In genomic region chr15:99181544-99181943, GRCh38 we compare ENCODE assay signal across 12 cellular contexts.
DNase-seq lines count a peak whose midpoint lies in the region; ATAC-seq and TF ChIP-seq lines count a peak whose summit lies in the region.
"Had no signal": no experiment of that assay in that cellular context is flagged by ENCODE, and none has a peak within 500 bp of the region (broad histone marks: within the 10 kb centered on the region; RNA-seq: fewer than 3 reads in every experiment).

No MANE protein-coding gene starts in this region.

- no peak overlapping the region for H3K4me2 ChIP-seq in GM23338

- 16% methylated on average over 4 of the region's 4 CpGs for WGBS in right cardiac atrium

- no peaks in the 10 kb centered on the region for H3F3A ChIP-seq in GM23338 (replicated peaks; ENCODE audit: low read depth)

- H3K27ac Mint-ChIP-seq in GM23338 = no peak overlapping the region
- H3K27ac Mint-ChIP-seq: activated naive CD8-positive, alpha-beta T cell treated with anti-CD3 and anti-CD28 coated beads, Interleukin-2, amount 10 ng/mL, durations not matched to agents 7 days and 5 days; CD8-positive, alpha-beta T cell had no signal

- no peak overlapping the region for H2AFZ ChIP-seq in GM23338

- H3K79me2 ChIP-seq in GM23338 (replicated peaks; ENCODE audit: insufficient read depth) = no peaks in the 10 kb centered on the region

- H3K9me2 ChIP-seq in GM23338 (ENCODE audit: insufficient read depth) = no peaks in the 10 kb centered on the region

- H3K27ac ChIP-seq in GM23338 (ENCODE audit: low read depth) = no peak overlapping the region
- H3K27ac ChIP-seq in ascending aorta = peak overlapping the region; percentile 82 to 84
- H3K27ac ChIP-seq in right cardiac atrium (ENCODE audit: low read length) = peak overlapping the region; percentile 93
- H3K27ac ChIP-seq: suprapubic skin had no signal

- TF ChIP-seq CTCF in GM23338 (conservative IDR thresholded peaks at IDR 0.05; ENCODE audit: low read depth in 2 of 2) (no peak), ascending aorta (IDR thresholded peaks at IDR 0.05) (no peak)

- H3K9me3 Mint-ChIP-seq in GM23338 = no peaks in the 10 kb centered on the region
- H3K9me3 Mint-ChIP-seq: activated naive CD8-positive, alpha-beta T cell treated with anti-CD3 and anti-CD28 coated beads, Interleukin-2, amount 10 ng/mL, durations not matched to agents 7 days and 5 days; CD8-positive, alpha-beta T cell had no signal

- ATAC-seq in GM23338 (peak; percentile 84), right cardiac atrium (peak; percentile 62 to 74), HG02588 (IDR thresholded peaks at IDR 0.05; ENCODE audit: unreplicated experiment) (no peak), HG03342 (IDR thresholded peaks at IDR 0.05; ENCODE audit: unreplicated experiment) (no peak)
- ATAC-seq: CD8-positive, alpha-beta T cell had no signal

- intact Hi-C loops in ascending aorta (cut with DNase I) (loop anchor here (2.0 kb wide), 1 partner anchor 77 kb away; the partner anchor contains the start of gene SYNM), right cardiac atrium (cut with DNase I) (no loop called here)

- no peaks in the 10 kb centered on the region for H3K9me3 ChIP-seq in ascending aorta
- H3K9me3 ChIP-seq in right cardiac atrium (ENCODE audit: control insufficient read depth, low read length) = no peaks in the 10 kb centered on the region
- H3K9me3 ChIP-seq: suprapubic skin had no signal

- H3K36me3 Mint-ChIP-seq in GM23338 (ENCODE audit: low read depth) = peaks cover 11% of the 10 kb centered on the region; the same call in 2 of the 3 replicates
- H3K36me3 Mint-ChIP-seq: activated naive CD8-positive, alpha-beta T cell treated with anti-CD3 and anti-CD28 coated beads, Interleukin-2, amount 10 ng/mL, durations not matched to agents 7 days and 5 days; CD8-positive, alpha-beta T cell had no signal

- DNase-seq in GM23338 (ENCODE audit: low spot score) = peak; percentile 40
- peak in 1 of 2 donors; percentile 86 for DNase-seq in ascending aorta (ENCODE audit: low spot score in 2 of 2)
- peak; percentile 30 to 76 (median 66) for DNase-seq in right cardiac atrium
- peak; percentile 10 for DNase-seq in putamen (ENCODE audit: low spot score)
- DNase-seq in HK-2 (ENCODE audit: unreplicated experiment) = no peak
- no peak for DNase-seq in mucosa of gallbladder (ENCODE audit: low spot score)
- DNase-seq: activated naive CD8-positive, alpha-beta T cell treated with anti-CD3 and anti-CD28 coated beads, Interleukin-2, amount 10 ng/mL, durations not matched to agents 7 days and 5 days; CD8-positive, alpha-beta T cell; stimulated activated CD4-positive, alpha-beta T cell treated with anti-CD3 and anti-CD28 coated beads, Interleukin-1b, Interleukin-23, amount 100 ng/mL, for 48 hours had no signal

- H3K4me1 ChIP-seq in GM23338 (ENCODE audit: insufficient read depth) = peaks cover 6% of the 10 kb centered on the region; the same call in 1 of the 2 replicates
- peaks cover 0 to 43% of the 10 kb centered on the region in 2 donors for H3K4me1 ChIP-seq in ascending aorta
- H3K4me1 ChIP-seq in right cardiac atrium (ENCODE audit: control insufficient read depth, insufficient read depth, low read length) = peaks cover 8% of the 10 kb centered on the region

- no peak overlapping the region for H3K4me3 ChIP-seq in GM23338
- no peak overlapping the region for H3K4me3 ChIP-seq in ascending aorta
- no peak overlapping the region for H3K4me3 ChIP-seq in right cardiac atrium (ENCODE audit: low read length)
- H3K4me3 ChIP-seq: suprapubic skin had no signal

- peaks cover 24% of the 10 kb centered on the region for H3K4me1 Mint-ChIP-seq in GM23338

- H4K20me1 ChIP-seq in GM23338 (replicated peaks; ENCODE audit: insufficient read depth) = no peaks in the 10 kb centered on the region

- no peaks in the 10 kb centered on the region for H3K27me3 ChIP-seq in GM23338 (ENCODE audit: insufficient read depth)
- H3K27me3 ChIP-seq in ascending aorta = no peaks in the 10 kb centered on the region
- no peaks in the 10 kb centered on the region for H3K27me3 ChIP-seq in right cardiac atrium (ENCODE audit: control insufficient read depth, insufficient read depth)
- H3K27me3 ChIP-seq: suprapubic skin had no signal

- H3K27me3 Mint-ChIP-seq in GM23338 (ENCODE audit: insufficient read depth, low read depth, poor library complexity) = peaks cover 2% of the 10 kb centered on the region

- no peak overlapping the region for H3K4me3 Mint-ChIP-seq in GM23338
- H3K4me3 Mint-ChIP-seq: activated naive CD8-positive, alpha-beta T cell treated with anti-CD3 and anti-CD28 coated beads, Interleukin-2, amount 10 ng/mL, durations not matched to agents 7 days and 5 days; CD8-positive, alpha-beta T cell had no signal

- H3K36me3 ChIP-seq in GM23338 (ENCODE audit: insufficient read depth) = no peaks in the 10 kb centered on the region
- no peaks in the 10 kb centered on the region for H3K36me3 ChIP-seq in ascending aorta

TF ChIP-seq in GM23338, 12 proteins besides CTCF, POLR2A, EP300 and RAD21:
- no peak for TF ChIP-seq NANOG (IDR thresholded peaks at IDR 0.05; ENCODE audit: borderline replicate concordance)
- no peak for TF ChIP-seq STAT1 (IDR thresholded peaks at IDR 0.05; ENCODE audit: unreplicated experiment)

Comparison
In these comparisons a context has a peak if more than half of its experiments do, and no peak if none do; other contexts are left out.
1. ATAC-seq: peak in GM23338 (single experiment) and right cardiac atrium (2 of 2); none in HG02588 (single experiment) and HG03342 (single experiment).
2. DNase-seq: peak in GM23338 (single experiment), right cardiac atrium (3 of 3) and putamen (single experiment); none in HK-2 (single experiment) and mucosa of gallbladder (single experiment).